In genomic region chr18:24762417-24762816, GRCh38 we compare ENCODE assay signal across 24 cellular contexts.
"Had no signal": no experiment of that assay in that cellular context is flagged by ENCODE, and none has a peak within 500 bp of the region (broad histone marks: within the 10 kb centered on the region; RNA-seq: fewer than 3 reads in every experiment).

No MANE protein-coding gene starts in this region.

- H3K4me1 Mint-ChIP-seq: activated naive CD8-positive, alpha-beta T cell treated with anti-CD3 and anti-CD28 coated beads, Interleukin-2, amount 10 ng/mL, durations not matched to agents 7 days and 5 days; immature natural killer cell; natural killer cell had no signal

- H3K4me3 Mint-ChIP-seq: activated CD4-positive, alpha-beta memory T cell treated with anti-CD3 and anti-CD28 coated beads for 36 hours; activated naive CD4-positive, alpha-beta T cell treated with anti-CD3 and anti-CD28 coated beads for 36 hours; activated naive CD8-positive, alpha-beta T cell treated with anti-CD3 and anti-CD28 coated beads, Interleukin-2, amount 10 ng/mL, durations not matched to agents 7 days and 5 days; immature natural killer cell; mesothelial cell of epicardium; natural killer cell; stimulated activated naive CD8-positive, alpha-beta T cell treated with anti-CD3 and anti-CD28 coated beads, Interleukin-15, Interleukin-2, amounts not matched to agents 100 ng/mL and 50 ng/mL, for 24 hours had no signal

- H3K27me3 ChIP-seq: ovary, suprapubic skin, tibial nerve had no signal

- H3K36me3 Mint-ChIP-seq: activated CD4-positive, alpha-beta memory T cell treated with anti-CD3 and anti-CD28 coated beads for 36 hours; activated naive CD8-positive, alpha-beta T cell treated with anti-CD3 and anti-CD28 coated beads, Interleukin-2, amount 10 ng/mL, durations not matched to agents 7 days and 5 days; immature natural killer cell had no signal

- H3K36me3 ChIP-seq: ovary, prostate gland, suprapubic skin, tibial nerve had no signal

- H3K4me1 ChIP-seq: prostate gland had no signal

- H3K4me3 ChIP-seq: ovary, prostate gland, skin epidermis, suprapubic skin, tibial nerve had no signal

- H3K9me3 Mint-ChIP-seq: activated CD4-positive, alpha-beta memory T cell treated with anti-CD3 and anti-CD28 coated beads for 36 hours; activated naive CD4-positive, alpha-beta T cell treated with anti-CD3 and anti-CD28 coated beads for 36 hours; activated naive CD8-positive, alpha-beta T cell treated with anti-CD3 and anti-CD28 coated beads, Interleukin-2, amount 10 ng/mL, durations not matched to agents 7 days and 5 days; stimulated activated naive CD8-positive, alpha-beta T cell treated with anti-CD3 and anti-CD28 coated beads, Interleukin-15, Interleukin-2, amounts not matched to agents 100 ng/mL and 50 ng/mL, for 24 hours had no signal

- DNase-seq: activated CD4-positive, alpha-beta memory T cell treated with anti-CD3 and anti-CD28 coated beads for 36 hours; activated CD4-positive, alpha-beta T cell treated with anti-CD3 and anti-CD28 coated beads for 4 hours; activated CD4-positive, CD25-positive, alpha-beta regulatory T cell; activated effector memory CD4-positive, alpha-beta T cell treated with Interleukin-2 at 50 U/mL for 16 hours; activated naive CD4-positive, alpha-beta T cell treated with anti-CD3 and anti-CD28 coated beads for 36 hours; activated naive CD8-positive, alpha-beta T cell treated with anti-CD3 and anti-CD28 coated beads, Interleukin-2, amount 10 ng/mL, durations not matched to agents 7 days and 5 days; activated T-cell treated with anti-CD3 and anti-CD28 coated beads, Interleukin-2, amount 50 U/mL, for 48 hours; cerebellar nuclear complex; cortex of kidney; foreskin melanocyte; immature natural killer cell; natural killer cell; ovary; right cardiac atrium; stimulated activated CD4-positive, alpha-beta T cell treated with anti-CD3 and anti-CD28 coated beads, Interleukin-1b, Interleukin-23, amount 100 ng/mL, for 48 hours; T-helper 9 cell had no signal

- H3K27ac Mint-ChIP-seq: activated CD4-positive, alpha-beta memory T cell treated with anti-CD3 and anti-CD28 coated beads for 36 hours; activated naive CD4-positive, alpha-beta T cell treated with anti-CD3 and anti-CD28 coated beads for 36 hours; activated naive CD8-positive, alpha-beta T cell treated with anti-CD3 and anti-CD28 coated beads, Interleukin-2, amount 10 ng/mL, durations not matched to agents 7 days and 5 days; immature natural killer cell; mesothelial cell of epicardium; natural killer cell; stimulated activated naive CD8-positive, alpha-beta T cell treated with anti-CD3 and anti-CD28 coated beads, Interleukin-15, Interleukin-2, amounts not matched to agents 100 ng/mL and 50 ng/mL, for 24 hours had no signal

- H3K9me3 ChIP-seq: ovary, prostate gland, suprapubic skin had no signal

- ATAC-seq: left lobe of liver, natural killer cell, right cardiac atrium had no signal

- H3K27ac ChIP-seq: epithelial cell of prostate, ovary, prostate gland, suprapubic skin, tibial nerve had no signal
